In the genomic region with DNA sequence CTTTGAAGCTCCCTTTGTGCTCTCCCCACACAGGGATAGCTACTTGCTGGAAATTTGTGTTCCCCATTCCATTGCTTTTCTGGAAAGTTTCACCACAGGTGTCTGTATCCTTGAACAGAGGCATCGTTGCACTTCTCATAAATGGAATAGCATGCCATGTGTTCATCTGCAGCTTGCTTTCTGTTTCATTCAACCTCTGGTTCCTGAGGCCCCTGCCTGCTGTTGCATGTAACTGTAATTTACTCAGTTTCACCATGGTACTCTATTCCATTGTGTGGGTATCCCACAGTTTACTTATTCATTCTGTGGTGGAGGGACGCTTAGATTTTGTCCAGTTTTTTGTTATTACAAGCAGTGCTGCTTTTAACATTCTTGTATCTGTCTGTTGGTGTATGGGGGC, we compare ENCODE assay signal across 24 cellular contexts. TPM values are rescaled to one million over a fixed set of nuclear protein-coding genes. Genes with fewer than 3 reads are reported as not detected.
DNase-seq lines count a peak whose midpoint lies in the region; ATAC-seq, FAIRE-seq and TF ChIP-seq lines count a peak whose summit lies in the region.
"Had no signal": no experiment of that assay in that cellular context is flagged by ENCODE, and none has a peak within 500 bp of the region (broad histone marks: within the 10 kb centered on the region; RNA-seq: fewer than 3 reads in every experiment).

No MANE protein-coding gene starts in this region.

- no peaks in the 10 kb centered on the region for H3K9me3 Mint-ChIP-seq in activated T-cell treated with anti-CD3 and anti-CD28 coated beads, Interleukin-2, amount 50 U/mL, for 72 hours
- H3K9me3 Mint-ChIP-seq: CD8-positive, alpha-beta T cell; T-helper 1 cell treated with Interleukin-12 subunit alpha and Interleukin-12 subunit beta and Interleukin-4 antibody, amounts not matched to agents 30 μg/mL and 1 μg/mL, for 36 hours had no signal

- CTCF ChIA-PET in GM12878 (lab: Yijun Ruan, JAX), result interaction anchor here (1.0 to 1.9 kb wide), 3 partner anchors 22 to 107 kb away, joined by 4 read pairs; no protein-coding TSS in a partner anchor

- H3K4me3 ChIP-seq in GM12878, result no peak overlapping the region

- POLR2A ChIA-PET in GM12878 (lab: Charles Lee), result interaction anchor here (1.2 kb wide), 1 partner anchor 25 kb away, joined by 3 read pairs; no protein-coding TSS in a partner anchor

- no peaks in the 10 kb centered on the region for H3K36me3 ChIP-seq in GM12878 (ENCODE audit: control insufficient read depth in 2 of 2, insufficient read depth in 2 of 2, low read length in 1 of 2)

- intact Hi-C loops in GM12878 (cut with micrococcal nuclease; ENCODE audit: unreplicated experiment), result no loop called here

- peak overlapping the region; percentile 6 for H3K27ac Mint-ChIP-seq in activated T-cell treated with anti-CD3 and anti-CD28 coated beads, Interleukin-2, amount 50 U/mL, for 72 hours
- H3K27ac Mint-ChIP-seq: CD8-positive, alpha-beta T cell; IgD-negative memory B cell; T-helper 1 cell treated with Interleukin-12 subunit alpha and Interleukin-12 subunit beta and Interleukin-4 antibody, amounts not matched to agents 30 μg/mL and 1 μg/mL, for 36 hours had no signal

- no peak overlapping the region for H3K9ac ChIP-seq in GM12878 (ENCODE audit: control insufficient read depth, insufficient read depth, low read length)

- H3K9me3 ChIP-seq in GM12878 (replicated peaks; ENCODE audit: control insufficient read depth, insufficient read depth, low read length), result no peaks in the 10 kb centered on the region; the same call in 2 of the 3 replicates

- FAIRE-seq in GM12878 (lab: Jason Lieb, UNC), result no peak

- H2AFZ ChIP-seq in GM12878 (ENCODE audit: control insufficient read depth, low read depth, low read length), result no peak overlapping the region

- no peak for ATAC-seq in activated T-cell treated with anti-CD3 and anti-CD28 coated beads, Interleukin-2, amount 50 U/mL, for 72 hours (replicated peaks in 1 of 2)
- ATAC-seq in GM12878, result peak; percentile 34; the same call in 2 of the 3 replicates
- no peak for ATAC-seq in HG02884 (IDR thresholded peaks at IDR 0.05; ENCODE audit: unreplicated experiment)
- ATAC-seq: CD8-positive, alpha-beta T cell had no signal

- SMC1A ChIA-PET in GM12878 (lab: Charles Lee; ENCODE audit: uncharacterized antibody, unreplicated experiment), result interaction anchor here (1.0 to 5.9 kb wide), 2 partner anchors 12 to 15 kb away, joined by 3 to 36 read pairs; no protein-coding TSS in a partner anchor

- no peaks in the 10 kb centered on the region for H3K27me3 Mint-ChIP-seq in activated T-cell treated with anti-CD3 and anti-CD28 coated beads, Interleukin-2, amount 50 U/mL, for 72 hours (ENCODE audit: low read depth)

- H3K27me3 ChIP-seq in GM12878 (replicated peaks in 1 of 2; ENCODE audit: control insufficient read depth in 2 of 2, insufficient read depth in 2 of 2, low read length in 1 of 2), result peaks cover 0 to under 1% of the 10 kb centered on the region in 2 experiments; a peak in 2 of 4 replicates

- H3K79me2 ChIP-seq in GM12878 (ENCODE audit: control insufficient read depth, insufficient read depth, low read length), result no peaks in the 10 kb centered on the region

- no peak for DNase-seq in activated T-cell treated with anti-CD3 and anti-CD28 coated beads, Interleukin-2, amount 50 U/mL, for 72 hours
- DNase-seq in activated T-cell treated with anti-CD3 and anti-CD28 coated beads for 4 hours (no peak), NCI-H2171 (lab: John Stamatoyannopoulos, UW) (peak; percentile 3), GM12878 (ENCODE audit: low read depth, low spot score) (no peak), GM13976 (ENCODE audit: low spot score) (no peak), AG20443 (ENCODE audit: low spot score) (no peak)
- DNase-seq: 8988T; AML-193; C1 segment of cervical spinal cord; CD8-positive, alpha-beta T cell; GF-D8; GOT3; MV-4-11; NCI-H187 treated with DMSO at 0.1 percent for 48 hours; NCI-H2107; NCI-H226; NCI-H510A treated with DMSO at 0.1 percent for 48 hours; NCI-H748 treated with DMSO at 0.1 percent for 48 hours; NK-92 treated with Interleukin-12 subunit alpha and Interleukin-12 subunit beta, amount 100 ng/mL, for 24 hours; OCI-M1; Right ventricle myocardium superior had no signal

- 46% methylated on average over 2 of the region's 2 CpGs for WGBS in GM12878 (ENCODE audit: insufficient coverage, insufficient replicate concordance, low lambda C conversion rate, missing lambda C conversion rate)

- TF ChIP-seq EP300 in GM12878 (IDR thresholded peaks at IDR 0.05; ENCODE audit: borderline replicate concordance in 1 of 2, control insufficient read depth in 1 of 2, low read depth in 2 of 2, low read length in 2 of 2), result no peak

- no peak overlapping the region for H3K4me3 Mint-ChIP-seq in activated T-cell treated with anti-CD3 and anti-CD28 coated beads, Interleukin-2, amount 50 U/mL, for 72 hours
- H3K4me3 Mint-ChIP-seq: CD8-positive, alpha-beta T cell; T-helper 1 cell treated with Interleukin-12 subunit alpha and Interleukin-12 subunit beta and Interleukin-4 antibody, amounts not matched to agents 30 μg/mL and 1 μg/mL, for 36 hours had no signal

- TF ChIP-seq CTCF in GM12878 (IDR thresholded peaks at IDR 0.05 in 2 of 3, conservative IDR thresholded peaks at IDR 0.05 in 1 of 3; ENCODE audit: control insufficient read depth in 2 of 3, extremely low read depth in 1 of 3, insufficient read depth in 1 of 3, low read depth in 3 of 3, low read length in 3 of 3) (no peak), GM13976 (IDR thresholded peaks at IDR 0.05; ENCODE audit: borderline replicate concordance, control extremely low read depth, extremely low read depth, insufficient read depth, missing control alignments) (no peak)

- H3K36me3 Mint-ChIP-seq in activated T-cell treated with anti-CD3 and anti-CD28 coated beads, Interleukin-2, amount 50 U/mL, for 72 hours (ENCODE audit: insufficient read depth in 2 of 2), result no peaks in the 10 kb centered on the region
- H3K36me3 Mint-ChIP-seq: CD8-positive, alpha-beta T cell had no signal

- no peak overlapping the region for H3K27ac ChIP-seq in GM12878 (ENCODE audit: control insufficient read depth, insufficient read depth)

- no peaks in the 10 kb centered on the region for H4K20me1 ChIP-seq in GM12878 (ENCODE audit: control insufficient read depth, insufficient read depth)

- BruUV-seq in GM12878 (replicated peaks; lab: Mats Ljungman, UMichigan), result no TSS peak

- no peak for TF ChIP-seq POLR2A in GM12878 (IDR thresholded peaks at IDR 0.05; ENCODE audit: low read depth, low read length)

- no peaks in the 10 kb centered on the region for H3K4me1 ChIP-seq in GM12878 (ENCODE audit: control insufficient read depth, insufficient read depth, low read length)

- RAD21 ChIA-PET in GM12878 (lab: Charles Lee; ENCODE audit: unreplicated experiment), result interaction anchor here (0.9 kb wide), 1 partner anchor 11 kb away, joined by 3 read pairs; no protein-coding TSS in a partner anchor

- in situ Hi-C loops in GM12878 (cut with MboI) (no loop called here), GM13976 (cut with MboI; ENCODE audit: low sequenced_read_pairs, unreplicated experiment) (no loop called here)

- H3K4me1 Mint-ChIP-seq in activated T-cell treated with anti-CD3 and anti-CD28 coated beads, Interleukin-2, amount 50 U/mL, for 72 hours (ENCODE audit: low read depth), result no peaks in the 10 kb centered on the region

- TF ChIP-seq RAD21 in GM12878 (IDR thresholded peaks at IDR 0.05; ENCODE audit: insufficient read depth, low read depth, low read length), result no peak

- no peak overlapping the region for H3K4me2 ChIP-seq in GM12878 (ENCODE audit: control insufficient read depth, insufficient read depth)

TF ChIP-seq in GM12878, 131 proteins besides CTCF, POLR2A, EP300 and RAD21 (continues in another document):
- TF ChIP-seq ZZZ3 (IDR thresholded peaks at IDR 0.05; ENCODE audit: control insufficient read depth, insufficient read length, low read depth), result no peak

RNA-seq across cellular contexts. Expression of a gene that starts 32.0 kb away (rescaled TPM):
- 1 to 10 TPM; 1.2 to 1.8 TPM for total RNA-seq in activated T-cell treated with anti-CD3 and anti-CD28 coated beads, Interleukin-2, amount 50 U/mL, for 72 hours
- total RNA-seq in GM12878 (2013; cell fraction: nucleolus; rRNA removed), result 6.3 and 7.2 TPM in 2 replicates
- total RNA-seq in GM12878 (2014; rRNA removed) (0.28 and 0.54 TPM in 2 replicates), GM12878 (2014; rRNA removed; fragmentation: Illumina TruSeq; extraction: Trizol) (0.64 and 0.72 TPM in 2 replicates), GM12878 (2021) (0.45 and 1.0 TPM in 2 replicates)
- polyA plus RNA-seq in GM12878 (2011; ENCODE audit: low read depth), result 0.33 TPM
- polyA plus RNA-seq in GM12878 (2011; rRNA removed) (0.19 and 0.27 TPM in 2 replicates), GM12878 (2014; fragmentation: Illumina TruSeq; extraction: Trizol) (0.98 TPM in 1 of 2 replicates, not detected in the other), GM12878 (2014; fragmentation: Nextera tagmentation; extraction: Ambion mirVana) (under 1 TPM in 1 of 2 experiments, not detected in 1; 0.24 TPM), GM12878 (2014; rRNA removed) (0.30 and 1.2 TPM in 2 replicates), GM12878 (2016; fragmentation: Nextera tagmentation; extraction: Ambion mirVana) (1 to 10 TPM in 1 of 2 experiments, under 1 TPM in 1; 0.86 to 2.8 TPM)
- polyA plus RNA-seq in GM12878 (2011; cell fraction: cytosol; rRNA removed), result 0.37 and 0.52 TPM in 2 replicates
- polyA plus RNA-seq in GM12878 (2011; cell fraction: nucleus; rRNA removed), result 0.33 and 0.98 TPM in 2 replicates
- 0.35 and 0.94 TPM in 2 replicates for polyA plus RNA-seq in GM12878 (2012)
- 0.07 and 0.26 TPM in 2 replicates for polyA minus RNA-seq in GM12878 (2011; rRNA and poly(A)+ RNA removed)
- not detected in 2 replicates for polyA minus RNA-seq in GM12878 (2011; cell fraction: cytosol; rRNA and poly(A)+ RNA removed)
- 0.48 and 0.57 TPM in 2 replicates for polyA minus RNA-seq in GM12878 (2011; cell fraction: nucleus; rRNA and poly(A)+ RNA removed)
